In the genomic region with DNA sequence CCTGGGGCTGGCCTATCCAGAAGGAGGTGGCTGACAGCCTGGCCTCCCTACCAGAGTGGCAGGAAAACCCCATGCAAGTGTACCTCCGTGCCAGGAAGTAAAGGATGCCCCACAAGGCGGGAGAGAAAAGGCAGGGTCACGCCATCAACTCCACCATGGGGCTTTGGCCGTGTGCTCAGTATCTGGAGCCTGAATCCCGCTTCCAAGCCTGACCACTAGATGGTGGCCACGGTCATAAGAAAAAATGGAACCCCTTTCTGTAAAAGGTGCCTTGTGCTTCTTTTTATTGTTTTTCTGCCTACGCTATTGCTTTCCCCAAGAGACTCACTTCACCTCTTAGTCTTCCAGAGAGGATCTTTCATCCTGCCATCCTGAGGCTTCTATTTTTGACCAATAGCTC, we compare ENCODE assay signal across 8 cellular contexts.
DNase-seq lines count a peak whose midpoint lies in the region; ATAC-seq and TF ChIP-seq lines count a peak whose summit lies in the region.
"Not testable (repeated sequence)": the region's sequence is repeated elsewhere in the genome, so short reads cannot be mapped to it uniquely, and the experiment has no call there.

No MANE protein-coding gene starts in this region.

- not testable (repeated sequence) for H3K4me1 ChIP-seq in RWPE2 (ENCODE audit: insufficient read depth, poor library complexity, severe bottlenecking); aorta (ENCODE audit: control insufficient read depth in 1 of 2, insufficient read depth in 2 of 2, low read length in 2 of 2)

- not testable (repeated sequence) for H3K27me3 ChIP-seq in RWPE2 (ENCODE audit: insufficient read depth, poor library complexity, severe bottlenecking); aorta (ENCODE audit: control insufficient read depth in 1 of 2, insufficient read depth in 2 of 2, low read length in 1 of 2)

- no CpG with 5 or more reads among the region's 7 CpGs for WGBS in aorta, 2 donors

- not testable (repeated sequence) for H3K4me3 ChIP-seq in RWPE2 (ENCODE audit: severe bottlenecking); aorta (ENCODE audit: low read length in 2 of 2)

- intact Hi-C loops in aorta (cut with DNase I) = not testable (repeated sequence)

- H3K9me3 ChIP-seq in RWPE2 (ENCODE audit: severe bottlenecking); aorta (ENCODE audit: control insufficient read depth, low read length): not testable (repeated sequence)

- not testable (repeated sequence) for DNase-seq in RWPE2 (ENCODE audit: low spot score); left lobe of liver (ENCODE audit: low spot score); aorta

- not testable (repeated sequence) for H3K36me3 ChIP-seq in RWPE2 (ENCODE audit: low read depth); aorta (ENCODE audit: control insufficient read depth in 1 of 2, insufficient read depth in 2 of 2, low read length in 1 of 2)

- not testable (repeated sequence) for H3K27ac ChIP-seq in RWPE2 (ENCODE audit: poor library complexity, severe bottlenecking); aorta (ENCODE audit: low read depth in 1 of 2, low read length in 2 of 2)

- not testable (repeated sequence) for TF ChIP-seq CTCF in RWPE2 (IDR thresholded peaks at IDR 0.05; ENCODE audit: poor library complexity, severe bottlenecking)

- ATAC-seq in GM18867 (IDR thresholded peaks at IDR 0.05; ENCODE audit: unreplicated experiment) (peak; percentile 89), GM21360 (IDR thresholded peaks at IDR 0.05; ENCODE audit: unreplicated experiment) (peak; percentile 81), HG02588 (IDR thresholded peaks at IDR 0.05; ENCODE audit: unreplicated experiment) (peak; percentile 57), HG02981 (IDR thresholded peaks at IDR 0.05; ENCODE audit: unreplicated experiment) (peak; percentile 75), HG03378 (IDR thresholded peaks at IDR 0.05; ENCODE audit: unreplicated experiment) (peak; percentile 80), RWPE2 (ENCODE audit: low read depth) (peak; percentile 72), left lobe of liver (peak; percentile 49), aorta (ENCODE audit: low FRiP score) (peak; percentile 63)
